In the genomic region with DNA sequence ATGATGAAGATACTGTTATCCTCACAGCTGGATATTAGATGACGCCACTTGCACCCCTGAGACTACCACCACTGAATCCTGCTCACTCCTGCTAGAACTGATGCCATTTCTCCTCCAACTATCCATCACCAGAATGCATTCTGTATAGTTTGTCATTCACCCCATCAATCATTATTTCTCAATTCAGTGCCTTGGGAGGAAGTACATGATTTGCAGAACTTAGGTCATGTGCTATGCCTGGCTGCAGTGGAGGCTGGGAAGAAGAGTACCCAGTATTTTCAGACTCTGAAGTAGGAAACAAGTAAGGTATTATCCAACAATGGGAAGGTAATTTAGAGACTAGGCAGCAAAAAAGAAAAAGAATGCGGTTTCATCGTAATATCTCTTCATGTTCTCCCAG, we compare ENCODE assay signal across 1 cellular context.
TF ChIP-seq lines count a peak whose summit lies in the region.

No MANE protein-coding gene starts in this region.

TF ChIP-seq in HepG2, 621 proteins besides CTCF, POLR2A, EP300 and RAD21 (continued from another document):
- TF ChIP-seq ATF5 (CRISPR knock-in tag; IDR thresholded peaks at IDR 0.05; ENCODE audit: low read depth) (no peak), KDM2A (CRISPR knock-in tag; IDR thresholded peaks at IDR 0.05; ENCODE audit: borderline replicate concordance, low read depth) (no peak), RBFOX2 (IDR thresholded peaks at IDR 0.05; ENCODE audit: low read depth, low read length) (no peak), HBP1 (CRISPR knock-in tag; IDR thresholded peaks at IDR 0.05; ENCODE audit: low read depth) (no peak), ZC3H4 (CRISPR knock-in tag; IDR thresholded peaks at IDR 0.05; ENCODE audit: borderline replicate concordance) (no peak)
